9 cellular contexts compared by ENCODE assay signal in the genomic region with DNA sequence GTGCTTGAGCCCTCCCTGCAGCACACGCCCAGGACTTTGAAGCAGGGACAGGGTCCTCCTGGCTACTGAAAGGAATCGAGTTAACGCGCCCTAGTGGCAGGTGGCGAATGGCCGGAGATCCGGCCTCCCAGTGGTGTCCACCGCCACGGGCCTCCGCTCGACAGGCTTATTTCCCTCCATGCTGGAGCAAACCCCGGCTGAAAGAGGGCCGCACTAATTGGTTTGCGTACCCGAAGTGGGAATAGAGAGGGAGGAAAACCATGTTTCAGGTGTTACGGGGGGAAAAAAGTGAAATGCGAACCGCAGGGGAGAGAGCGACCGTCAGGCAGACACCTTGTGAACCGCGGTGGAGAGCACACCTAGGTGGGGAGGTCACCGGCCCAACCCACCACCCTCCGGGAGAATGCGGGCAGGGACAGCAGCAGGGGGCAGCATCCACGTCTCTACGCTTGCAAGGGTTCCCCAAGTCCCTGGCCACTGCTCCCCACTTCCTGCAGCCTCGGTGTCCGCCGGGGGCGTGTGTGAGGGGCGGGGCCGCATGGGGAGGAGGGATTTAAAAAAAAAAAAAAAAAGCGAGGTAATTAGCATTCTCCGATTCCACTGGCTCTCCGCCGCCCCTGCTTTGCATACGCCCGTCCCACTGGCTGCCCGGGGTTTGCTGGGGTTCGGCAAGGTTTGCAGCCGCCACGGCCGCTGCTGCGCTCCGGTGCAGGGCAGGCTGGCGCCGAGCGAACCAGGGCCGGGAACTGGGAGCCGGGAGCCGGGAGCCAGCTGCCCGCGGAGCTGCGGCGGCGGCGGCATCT.
DNase-seq lines count a peak whose midpoint lies in the region; ATAC-seq and FAIRE-seq lines count a peak whose summit lies in the region.
"Had no signal": no experiment of that assay in that cellular context is flagged by ENCODE, and none has a peak within 500 bp of the region (broad histone marks: within the 10 kb centered on the region; RNA-seq: fewer than 3 reads in every experiment).

No MANE protein-coding gene starts in this region.

- ATAC-seq in right cardiac atrium (peak; percentile 88 to 93), GM19328 (IDR thresholded peaks at IDR 0.05; ENCODE audit: unreplicated experiment) (no peak)

- H3K4me1 ChIP-seq in ES-I3 (ENCODE audit: insufficient read depth, low read length) (no peaks in the 10 kb centered on the region), right cardiac atrium (ENCODE audit: control insufficient read depth, insufficient read depth, low read length) (peaks cover 2% of the 10 kb centered on the region)

- peak overlapping the region; percentile 59 for H3K4me3 ChIP-seq in right cardiac atrium (ENCODE audit: low read length)

- no peaks in the 10 kb centered on the region for H3K27me3 ChIP-seq in right cardiac atrium (ENCODE audit: control insufficient read depth, insufficient read depth)

- no peaks in the 10 kb centered on the region for H3K9me3 ChIP-seq in ES-I3 (ENCODE audit: control insufficient read depth, insufficient read depth, low read length)
- H3K9me3 ChIP-seq in right cardiac atrium (ENCODE audit: control insufficient read depth, low read length): no peaks in the 10 kb centered on the region

- no peak for FAIRE-seq in urothelium cell line (lab: Jason Lieb, UNC)
- FAIRE-seq: colon had no signal

- peak; percentile 45 for DNase-seq in NAMALWA (ENCODE audit: low spot score)
- DNase-seq in T-helper 22 cell (ENCODE audit: low read depth): peak; percentile 58
- DNase-seq in amygdala (lab: John Stamatoyannopoulos, UW): peak in 33 of 56 donors; percentile 3 to 59 (median 27)
- peak; percentile 79 to 90 (median 90) for DNase-seq in right cardiac atrium
- DNase-seq in renal cortical epithelial cell (ENCODE audit: low read depth): peak; percentile 82
- peak; percentile 56 for DNase-seq in urothelium cell line (ENCODE audit: low spot score)

- H3K36me3 ChIP-seq in ES-I3 (ENCODE audit: insufficient read depth, low read length): no peaks in the 10 kb centered on the region

- 2% methylated on average over 58 of the region's 58 CpGs for WGBS in right cardiac atrium

- no peak overlapping the region for H3K27ac ChIP-seq in right cardiac atrium (ENCODE audit: low read length)

- intact Hi-C loops in right cardiac atrium (cut with DNase I): no loop called here

- peak overlapping the region; percentile 75 for H3K9ac ChIP-seq in ES-I3 (ENCODE audit: low read depth, low read length)

Comparison
In these comparisons a context has a peak if more than half of its experiments do, and no peak if none do; other contexts are left out.
1. DNase-seq: peak in every context shown above with its lines; median percentile 90 in right cardiac atrium; 82 in renal cortical epithelial cell; 58 in T-helper 22 cell; 56 in urothelium cell line; 45 in NAMALWA; 27 in amygdala.